In the genomic region with DNA sequence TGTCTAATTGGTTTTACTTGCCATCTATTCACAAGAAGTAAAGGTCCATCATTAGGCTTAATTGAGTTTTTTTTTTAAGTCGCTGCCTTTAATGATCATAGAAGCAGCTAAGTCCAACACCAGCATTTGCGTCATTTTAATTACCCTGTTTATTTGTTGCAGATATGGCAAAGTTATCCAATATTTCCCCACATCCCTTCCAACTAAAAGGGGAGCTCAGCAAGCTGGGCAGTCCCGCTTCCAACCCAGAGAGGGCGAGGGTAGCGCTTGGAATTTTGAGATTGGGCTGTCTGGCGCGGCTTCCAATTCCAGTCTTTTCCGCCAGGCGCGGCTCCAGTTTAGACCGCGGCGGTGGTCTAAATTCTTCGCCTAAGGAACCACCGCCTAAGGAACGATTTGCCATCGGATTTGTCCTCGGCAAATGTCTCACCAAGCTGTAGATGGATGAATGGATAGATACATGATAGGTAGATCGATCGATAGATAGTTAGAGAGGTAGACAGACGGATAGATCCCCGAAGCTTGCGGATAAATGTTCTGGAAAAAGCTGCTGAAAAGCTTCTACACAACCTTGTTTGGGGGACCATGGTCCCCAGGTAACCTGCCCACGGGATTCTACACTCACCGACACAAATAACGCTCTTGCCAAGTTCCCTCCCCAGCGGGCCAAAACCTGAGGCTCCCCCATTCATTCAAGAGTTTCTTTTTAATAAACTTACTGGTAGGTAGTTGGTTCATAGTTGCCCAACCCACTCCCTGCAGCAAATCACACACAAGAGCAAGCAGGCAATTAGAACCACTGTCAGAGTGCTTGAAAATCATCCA, we compare ENCODE assay signal across 16 cellular contexts. TPM values are rescaled to one million over a fixed set of nuclear protein-coding genes. Genes with fewer than 3 reads are reported as not detected.
DNase-seq lines count a peak whose midpoint lies in the region; TF ChIP-seq lines count a peak whose summit lies in the region.
"Had no signal": no experiment of that assay in that cellular context is flagged by ENCODE, and none has a peak within 500 bp of the region (broad histone marks: within the 10 kb centered on the region; RNA-seq: fewer than 3 reads in every experiment).

No MANE protein-coding gene starts in this region.

- no peaks in the 10 kb centered on the region for H3K79me2 ChIP-seq in SK-N-SH (ENCODE audit: insufficient read depth)

- peaks cover 76% of the 10 kb centered on the region for H3K27me3 ChIP-seq in SK-N-SH (ENCODE audit: insufficient read depth)
- peaks cover 4 to 100% (median 82%) of the 10 kb centered on the region in 4 donors for H3K27me3 ChIP-seq in esophagus muscularis mucosa
- peaks cover 81% of the 10 kb centered on the region for H3K27me3 ChIP-seq in adrenal gland
- peaks cover 4 to 100% of the 10 kb centered on the region in 2 donors for H3K27me3 ChIP-seq in tibial nerve

- TF ChIP-seq POLR2A in esophagus muscularis mucosa (IDR thresholded peaks at IDR 0.05; ENCODE audit: low read depth), result no peak
- TF ChIP-seq POLR2A in adrenal gland (IDR thresholded peaks at IDR 0.05), result no peak
- no peak for TF ChIP-seq POLR2A in tibial nerve (IDR thresholded peaks at IDR 0.05)

- H3K4me2 ChIP-seq in SK-N-SH, result no peak overlapping the region

- no peak overlapping the region for H3K9ac ChIP-seq in SK-N-SH

- peaks cover 2% of the 10 kb centered on the region for H3K36me3 Mint-ChIP-seq in neural crest cell (ENCODE audit: low read depth)
- H3K36me3 Mint-ChIP-seq: mesothelial cell of epicardium had no signal

- H3K9me3 Mint-ChIP-seq in neural crest cell, result no peaks in the 10 kb centered on the region
- H3K9me3 Mint-ChIP-seq: mesothelial cell of epicardium; T-helper 1 cell treated with Interleukin-12 subunit alpha and Interleukin-12 subunit beta and Interleukin-4 antibody, amounts not matched to agents 30 μg/mL and 1 μg/mL, for 36 hours had no signal

- TF ChIP-seq EP300 in SK-N-SH (IDR thresholded peaks at IDR 0.05; ENCODE audit: borderline replicate concordance in 1 of 2, low read depth in 1 of 2, low read length in 1 of 2) (no peak), esophagus muscularis mucosa (IDR thresholded peaks at IDR 0.05) (no peak), tibial nerve (IDR thresholded peaks at IDR 0.05) (no peak)

- peak overlapping the region; percentile 23 for H3K4me3 Mint-ChIP-seq in neural crest cell
- H3K4me3 Mint-ChIP-seq: mesothelial cell of epicardium; T-helper 1 cell treated with Interleukin-12 subunit alpha and Interleukin-12 subunit beta and Interleukin-4 antibody, amounts not matched to agents 30 μg/mL and 1 μg/mL, for 36 hours had no signal

- no peaks in the 10 kb centered on the region for H3K9me2 ChIP-seq in SK-N-SH

- peaks cover 0 to 2% of the 10 kb centered on the region in 2 experiments; a peak in 1 of 4 replicates for H3K4me1 ChIP-seq in SK-N-SH (ENCODE audit: control insufficient read depth in 1 of 2, insufficient read depth in 2 of 2, low read depth in 1 of 2, low read length in 1 of 2)
- H3K4me1 ChIP-seq in esophagus muscularis mucosa, result peaks cover 0 to 14% (median 4%) of the 10 kb centered on the region in 4 donors
- H3K4me1 ChIP-seq in adrenal gland (replicated peaks in 1 of 2), result no peaks in the 10 kb centered on the region
- peaks cover 0 to 11% (median 0%) of the 10 kb centered on the region in 4 donors for H3K4me1 ChIP-seq in tibial nerve

- CTCF ChIA-PET in SK-N-SH (lab: Yijun Ruan, JAX), result interaction anchor here (0.6 to 2.3 kb wide), 7 partner anchors 9 to 863 kb away, joined by 3 to 11 read pairs (median 5); no protein-coding TSS in a partner anchor

- H3K27ac ChIP-seq in SK-N-SH (ENCODE audit: low read depth in 2 of 2, low read length in 1 of 2), result no peak overlapping the region
- H3K27ac ChIP-seq in esophagus muscularis mucosa (replicated peaks in 1 of 4), result no peak overlapping the region
- H3K27ac ChIP-seq in adrenal gland, result no peak overlapping the region
- H3K27ac ChIP-seq in tibial nerve, result no peak overlapping the region

- H2AFZ ChIP-seq in SK-N-SH (ENCODE audit: low read depth), result no peak overlapping the region

- H3K27me3 Mint-ChIP-seq in neural crest cell (ENCODE audit: low read depth), result peaks cover 99% of the 10 kb centered on the region

- H3K27ac Mint-ChIP-seq in neural crest cell (ENCODE audit: unreplicated experiment), result no peak overlapping the region
- H3K27ac Mint-ChIP-seq: mesothelial cell of epicardium; T-helper 1 cell treated with Interleukin-12 subunit alpha and Interleukin-12 subunit beta and Interleukin-4 antibody, amounts not matched to agents 30 μg/mL and 1 μg/mL, for 36 hours had no signal

- no peaks in the 10 kb centered on the region for H4K20me1 ChIP-seq in SK-N-SH (ENCODE audit: insufficient read depth)

- no peaks in the 10 kb centered on the region for H3F3A ChIP-seq in SK-N-SH (replicated peaks; ENCODE audit: insufficient read depth)

- no peak overlapping the region for H3K4me3 ChIP-seq in SK-N-SH (ENCODE audit: low read depth in 2 of 2, low read length in 1 of 2)
- H3K4me3 ChIP-seq in esophagus muscularis mucosa, result no peak overlapping the region
- H3K4me3 ChIP-seq in adrenal gland, result no peak overlapping the region
- H3K4me3 ChIP-seq in tibial nerve, result no peak overlapping the region

- DNase-seq in ELF-1 (ENCODE audit: low read depth, low spot score), result peak; percentile 83
- peak; percentile 55 for DNase-seq in SK-N-SH
- DNase-seq in esophagus muscularis mucosa (ENCODE audit: extremely low spot score), result peak; percentile 72
- DNase-seq in neural crest cell (ENCODE audit: low read depth, low spot score), result peak; percentile 55
- DNase-seq in adrenal gland, result no peak
- no peak for DNase-seq in midbrain (lab: John Stamatoyannopoulos, UW)
- no peak for DNase-seq in tibial nerve (ENCODE audit: low spot score in 2 of 2)
- DNase-seq: activated naive CD4-positive, alpha-beta T cell treated with anti-CD3 and anti-CD28 coated beads, Interleukin-2, amount 50 U/mL, for 16 hours; HCEC 1CT; kidney; NCI-H1694; NCI-H446; stimulated activated CD4-positive, alpha-beta T cell treated with anti-CD3 and anti-CD28 coated beads, Interleukin-2, amount 100 ng/mL, for 48 hours had no signal

- TF ChIP-seq CTCF in SK-N-SH (IDR thresholded peaks at IDR 0.05), result peak; percentile 25
- no peak for TF ChIP-seq CTCF in esophagus muscularis mucosa (IDR thresholded peaks at IDR 0.05)
- peak; percentile 61 for TF ChIP-seq CTCF in neural crest cell (conservative IDR thresholded peaks at IDR 0.05)
- no peak for TF ChIP-seq CTCF in adrenal gland (IDR thresholded peaks at IDR 0.05)
- TF ChIP-seq CTCF in tibial nerve (IDR thresholded peaks at IDR 0.05), result no peak

- H3K9me3 ChIP-seq in SK-N-SH (no peaks in the 10 kb centered on the region), esophagus muscularis mucosa (peaks cover 0 to 5% (median 0%) of the 10 kb centered on the region in 4 donors), adrenal gland (replicated peaks in 1 of 3) (no peaks in the 10 kb centered on the region), tibial nerve (peaks cover 0 to 14% (median 0%) of the 10 kb centered on the region in 4 donors)

- peaks cover 54% of the 10 kb centered on the region for H3K4me1 Mint-ChIP-seq in neural crest cell

- H3K36me3 ChIP-seq in SK-N-SH (replicated peaks in 1 of 2; ENCODE audit: control insufficient read depth in 1 of 2, insufficient read depth in 2 of 2, low read length in 1 of 2) (no peaks in the 10 kb centered on the region), esophagus muscularis mucosa (no peaks in the 10 kb centered on the region), adrenal gland (replicated peaks in 1 of 2) (no peaks in the 10 kb centered on the region), tibial nerve (no peaks in the 10 kb centered on the region)

- POLR2A ChIA-PET in SK-N-SH (lab: Yijun Ruan, JAX), result no interaction called here

- intact Hi-C loops in esophagus muscularis mucosa (cut with DNase I) (no loop called here), adrenal gland (cut with DNase I) (no loop called here)

- 23% methylated on average over 23 of the region's 27 CpGs for WGBS in SK-N-SH (ENCODE audit: low lambda C conversion rate)
- 12% methylated on average over 19 of the region's 27 CpGs for WGBS in esophagus muscularis mucosa
- 6 to 8% (median 8%) methylated on average over 18 to 27 of the region's 27 CpGs for WGBS in adrenal gland, 4 donors
- whole genome bisulfite sequencing in tibial nerve, 2 donors, result 7 to 10% methylated on average over 26 to 27 of the region's 27 CpGs

- TF ChIP-seq RAD21 in SK-N-SH (IDR thresholded peaks at IDR 0.05; ENCODE audit: low read length), result peak; percentile 16; the same call in 1 of the 2 replicates

TF ChIP-seq in SK-N-SH, 30 proteins besides CTCF, POLR2A, EP300 and RAD21 (continues in another document):
- TF ChIP-seq TEAD4 (IDR thresholded peaks at IDR 0.05; ENCODE audit: borderline replicate concordance, insufficient read depth) (no peak), TAF1 (IDR thresholded peaks at IDR 0.05; ENCODE audit: borderline replicate concordance, low read depth, low read length) (no peak), FOXJ3 (CRISPR knock-in tag; IDR thresholded peaks at IDR 0.05) (no peak), RCOR1 (IDR thresholded peaks at IDR 0.05; ENCODE audit: low read length) (no peak), MEF2A (IDR thresholded peaks at IDR 0.05; ENCODE audit: borderline replicate concordance, low read depth) (no peak), CHD2 (IDR thresholded peaks at IDR 0.05; ENCODE audit: low read length, partially characterized antibody) (no peak), JUND (IDR thresholded peaks at IDR 0.05) (no peak)
- TF ChIP-seq, protein P1, sequence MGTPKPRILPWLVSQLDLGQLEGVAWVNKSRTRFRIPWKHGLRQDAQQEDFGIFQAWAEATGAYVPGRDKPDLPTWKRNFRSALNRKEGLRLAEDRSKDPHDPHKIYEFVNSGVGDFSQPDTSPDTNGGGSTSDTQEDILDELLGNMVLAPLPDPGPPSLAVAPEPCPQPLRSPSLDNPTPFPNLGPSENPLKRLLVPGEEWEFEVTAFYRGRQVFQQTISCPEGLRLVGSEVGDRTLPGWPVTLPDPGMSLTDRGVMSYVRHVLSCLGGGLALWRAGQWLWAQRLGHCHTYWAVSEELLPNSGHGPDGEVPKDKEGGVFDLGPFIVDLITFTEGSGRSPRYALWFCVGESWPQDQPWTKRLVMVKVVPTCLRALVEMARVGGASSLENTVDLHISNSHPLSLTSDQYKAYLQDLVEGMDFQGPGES (IDR thresholded peaks at IDR 0.05; ENCODE audit: low read depth, low read length), result no peak

RNA-seq across cellular contexts. Expression of a gene that starts 49.2 kb away (rescaled TPM):
- polyA plus RNA-seq in SK-N-SH (2012; rRNA removed) (1.3 and 2.0 TPM in 2 replicates), adrenal gland (under 1 TPM in 1 of 3 donors, not detected in 2; 0.07 TPM)
- 1.1 and 1.4 TPM in 2 replicates for polyA plus RNA-seq in SK-N-SH (2012; cell fraction: cytosol; rRNA removed)
- 4.5 and 7.1 TPM in 2 replicates for polyA plus RNA-seq in SK-N-SH (2012; cell fraction: nucleus; rRNA removed)
- total RNA-seq in esophagus muscularis mucosa (not detected), neural crest cell (4.5 and 6.1 TPM in 2 replicates), adrenal gland (not detected), tibial nerve (under 1 TPM in 1 of 4 donors, not detected in 3; 0.21 TPM)
- total RNA-seq: glomerular endothelial cell, kidney, mesothelial cell of epicardium had no signal

RNA-seq across cellular contexts. Expression of a gene that starts 52.0 kb away (rescaled TPM):
- polyA plus RNA-seq in SK-N-SH (2012; rRNA removed) (11.3 and 16.7 TPM in 2 replicates), adrenal gland (under 1 TPM in 2 of 3 donors, not detected in 1; 0.08 to 0.64 TPM)
- polyA plus RNA-seq in SK-N-SH (2012; cell fraction: cytosol; rRNA removed), result 8.2 and 11.4 TPM in 2 replicates
- 30.4 and 42.9 TPM in 2 replicates for polyA plus RNA-seq in SK-N-SH (2012; cell fraction: nucleus; rRNA removed)
- total RNA-seq in esophagus muscularis mucosa (not detected), neural crest cell (54.3 and 64.5 TPM in 2 replicates), adrenal gland (under 1 TPM in 1 of 8 donors, not detected in 7; 0.32 TPM), tibial nerve (not detected)
- total RNA-seq: kidney had no signal

Comparison
In these comparisons a context has a peak if more than half of its experiments do, and no peak if none do; other contexts are left out.
1. DNase-seq: peak in ELF-1 (single experiment), SK-N-SH (single experiment), esophagus muscularis mucosa (single experiment) and neural crest cell (single experiment); none in adrenal gland (0 of 7), midbrain (single experiment) and tibial nerve (0 of 2).
2. CTCF ChIP-seq: peak in SK-N-SH (single experiment) and neural crest cell (single experiment); none in esophagus muscularis mucosa (0 of 3), adrenal gland (0 of 6) and tibial nerve (0 of 5).
3. RNA of a gene that starts 52.0 kb away (total RNA-seq): 54.3 to 64.5 TPM in neural crest cell; 0.32 TPM in adrenal gland, not detected in esophagus muscularis mucosa and not detected in tibial nerve; every median in the first group is over 10 times any median in the second.